ENCODE assay signal across 1 cellular context in genomic region chr6:82204010-82204409, GRCh38.
A peak's percentile ranks its signal among the peaks of the same experiment; 100 is the strongest.
TF ChIP-seq lines count a peak whose summit lies in the region.

No MANE protein-coding gene starts in this region.

TF ChIP-seq in K562, 482 proteins besides CTCF, POLR2A, EP300 and RAD21 (continued from another document):
- TF ChIP-seq ZNF592 (IDR thresholded peaks at IDR 0.05) = peak; percentile 21; the same call in 1 of the 2 replicates
